ENCODE assay signal across 1 cellular context in the genomic region with DNA sequence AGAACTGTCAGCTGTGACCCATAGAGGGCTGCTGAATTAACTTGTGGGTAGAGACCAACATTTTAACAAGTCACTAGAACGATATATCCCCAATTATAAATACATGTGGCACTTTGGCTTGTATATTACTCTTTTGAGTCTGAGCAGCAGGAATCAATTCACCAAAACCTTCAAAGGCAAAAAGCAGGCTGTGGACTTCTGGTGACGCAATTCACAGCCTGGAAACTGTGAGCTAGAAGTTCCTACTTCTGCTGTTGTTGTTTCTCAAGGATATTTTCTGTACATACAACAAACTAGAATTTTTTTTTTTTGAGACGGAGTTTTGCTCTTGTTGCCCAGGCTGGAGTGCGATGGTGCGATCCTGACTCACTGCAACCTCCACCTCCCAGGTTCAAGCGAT.
A peak's percentile ranks its signal among the peaks of the same experiment; 100 is the strongest.
TF ChIP-seq lines count a peak whose summit lies in the region.

No MANE protein-coding gene starts in this region.

TF ChIP-seq in H1, 55 proteins besides CTCF, POLR2A, EP300 and RAD21:
- TF ChIP-seq CEBPB (IDR thresholded peaks at IDR 0.05; ENCODE audit: low read depth, low read length) (peak; percentile 19; the same call in 1 of the 2 replicates), TEAD4 (IDR thresholded peaks at IDR 0.05; ENCODE audit: low read depth, low read length) (no peak)
